1 cellular context compared by ENCODE assay signal in the genomic region with DNA sequence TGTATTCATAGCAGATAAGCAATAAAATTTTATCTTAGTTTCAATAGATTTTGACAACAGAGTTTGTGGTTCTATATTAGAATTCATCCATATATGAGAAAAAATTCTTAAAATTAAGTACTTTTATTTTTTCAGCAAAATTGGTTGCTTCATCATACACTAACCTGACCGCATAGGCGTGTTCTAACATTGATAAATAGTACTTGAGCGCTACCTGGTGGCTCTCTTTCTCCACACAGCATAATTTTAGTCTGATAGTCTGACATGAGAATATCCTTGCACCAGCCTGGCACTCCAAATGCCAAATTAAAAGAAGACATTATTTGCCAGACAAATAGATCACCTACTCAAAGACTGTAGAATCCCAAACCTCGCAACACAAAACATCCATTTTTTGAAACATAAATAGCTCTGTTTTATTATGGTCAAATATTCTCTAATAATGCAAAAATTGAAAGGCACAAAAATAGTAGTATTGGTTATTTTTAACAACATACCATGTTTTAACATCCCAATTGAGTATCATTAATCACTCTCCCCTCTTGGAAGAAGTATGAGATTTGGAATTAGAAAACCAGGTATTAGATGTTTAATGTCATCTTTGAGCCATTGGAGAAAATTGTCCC.
TF ChIP-seq lines count a peak whose summit lies in the region.

No MANE protein-coding gene starts in this region.

TF ChIP-seq in endothelial cell of umbilical vein, 7 proteins besides CTCF, POLR2A, EP300 and RAD21:
- TF ChIP-seq JUN (IDR thresholded peaks at IDR 0.05; ENCODE audit: borderline replicate concordance, insufficient read depth, insufficient read length, low read depth) (no peak), MAX (IDR thresholded peaks at IDR 0.05; ENCODE audit: insufficient read depth, insufficient read length) (no peak), MYC (IDR thresholded peaks at IDR 0.05; ENCODE audit: low read depth, low read length) (no peak), POLR2AphosphoS5 (IDR thresholded peaks at IDR 0.05; ENCODE audit: insufficient read depth, low read depth, low read length) (no peak)
